Comparison of ENCODE assay signal across 15 cellular contexts in genomic region chr1:3995141-3995780, GRCh38.
DNase-seq lines count a peak whose midpoint lies in the region; ATAC-seq, FAIRE-seq and TF ChIP-seq lines count a peak whose summit lies in the region.
"Had no signal": no experiment of that assay in that cellular context is flagged by ENCODE, and none has a peak within 500 bp of the region (broad histone marks: within the 10 kb centered on the region; RNA-seq: fewer than 3 reads in every experiment).

No MANE protein-coding gene starts in this region.

- H3K9me3 ChIP-seq in heart right ventricle = peaks cover 0 to 10% (median 0%) of the 10 kb centered on the region in 11 donors
- H3K9me3 ChIP-seq in kidney (ENCODE audit: control insufficient read depth in 1 of 2, low read length in 2 of 2) = peaks cover 0 to 10% of the 10 kb centered on the region in 2 donors
- peaks cover 0 to 4% (median 0%) of the 10 kb centered on the region in 8 donors for H3K9me3 ChIP-seq in spleen
- no peaks in the 10 kb centered on the region for H3K9me3 ChIP-seq in BE2C
- H3K9me3 ChIP-seq: HAP-1 had no signal

- H3K27ac ChIP-seq in heart right ventricle (no peak overlapping the region), kidney (ENCODE audit: low read depth in 2 of 2, low read length in 2 of 2) (no peak overlapping the region), spleen (no peak overlapping the region)
- H3K27ac ChIP-seq: BLaER1 treated with 17β-estradiol and CSF1 and Interleukin-3, amounts not matched to agents 10 nM and 100 nM had no signal

- FAIRE-seq in kidney (lab: Jason Lieb, UNC) = no peak
- FAIRE-seq: HepG2 had no signal

- H3K9me3 Mint-ChIP-seq in activated CD8-positive, alpha-beta memory T cell treated with anti-CD3 and anti-CD28 coated beads, Interleukin-2, amount 10 ng/mL, durations not matched to agents 7 days and 5 days (ENCODE audit: low read depth) = peaks cover 4% of the 10 kb centered on the region
- H3K9me3 Mint-ChIP-seq: CD8-positive, alpha-beta T cell had no signal

- no peaks in the 10 kb centered on the region for H3K4me1 ChIP-seq in heart right ventricle
- no peaks in the 10 kb centered on the region for H3K4me1 ChIP-seq in kidney (ENCODE audit: control insufficient read depth in 1 of 2, insufficient read depth in 1 of 2, low read depth in 1 of 2, low read length in 2 of 2)
- no peaks in the 10 kb centered on the region for H3K4me1 ChIP-seq in spleen
- H3K4me1 ChIP-seq in BE2C = no peaks in the 10 kb centered on the region
- H3K4me1 ChIP-seq: HAP-1 had no signal

- H3K4me3 ChIP-seq in heart right ventricle = no peak overlapping the region
- no peak overlapping the region for H3K4me3 ChIP-seq in kidney (ENCODE audit: low read length in 2 of 2)
- no peak overlapping the region for H3K4me3 ChIP-seq in spleen
- H3K4me3 ChIP-seq in BE2C (ENCODE audit: low read depth, low read length) = no peak overlapping the region
- H3K4me3 ChIP-seq: BLaER1 treated with 17β-estradiol and CSF1 and Interleukin-3, amounts not matched to agents 10 nM and 100 nM; HAP-1 had no signal

- no peak overlapping the region for H3K4me3 Mint-ChIP-seq in activated CD8-positive, alpha-beta memory T cell treated with anti-CD3 and anti-CD28 coated beads, Interleukin-2, amount 10 ng/mL, durations not matched to agents 7 days and 5 days
- H3K4me3 Mint-ChIP-seq: CD8-positive, alpha-beta T cell had no signal

- peak; percentile 55 for DNase-seq in cardiac septum (ENCODE audit: low spot score)
- DNase-seq in heart right ventricle = no peak
- peak; percentile 60 for DNase-seq in kidney
- peak; percentile 53 for DNase-seq in spleen
- no peak for DNase-seq in BE2C
- no peak for DNase-seq in activated CD8-positive, alpha-beta memory T cell treated with anti-CD3 and anti-CD28 coated beads, Interleukin-2, amount 10 ng/mL, durations not matched to agents 7 days and 5 days
- no peak for DNase-seq in activated effector memory CD4-positive, alpha-beta T cell treated with anti-CD3 and anti-CD28 coated beads, Interleukin-2, amount 50 U/mL, for 16 hours
- DNase-seq: 8988T; Calu3; CD8-positive, alpha-beta T cell; DMS79 treated with DMSO at 0.1 percent for 48 hours; GF-D8 had no signal

- H3K36me3 ChIP-seq in heart right ventricle (no peaks in the 10 kb centered on the region), kidney (ENCODE audit: control insufficient read depth in 1 of 2, insufficient read depth in 2 of 2, low read length in 2 of 2) (no peaks in the 10 kb centered on the region), spleen (no peaks in the 10 kb centered on the region), BE2C (no peaks in the 10 kb centered on the region)
- H3K36me3 ChIP-seq: BLaER1 treated with 17β-estradiol and CSF1 and Interleukin-3, amounts not matched to agents 10 nM and 100 nM; HAP-1 had no signal

- no peak for TF ChIP-seq POLR2A in spleen (IDR thresholded peaks at IDR 0.05)

- TF ChIP-seq CTCF in heart right ventricle (IDR thresholded peaks at IDR 0.05) (no peak), kidney (IDR thresholded peaks at IDR 0.05; ENCODE audit: borderline replicate concordance, extremely low read depth, insufficient read depth) (no peak), spleen (IDR thresholded peaks at IDR 0.05 in 8 of 11, conservative IDR thresholded peaks at IDR 0.05 in 3 of 11) (no peak), BE2C (IDR thresholded peaks at IDR 0.05; ENCODE audit: low read depth, low read length) (no peak)

- no peak overlapping the region for H3K27ac Mint-ChIP-seq in activated CD8-positive, alpha-beta memory T cell treated with anti-CD3 and anti-CD28 coated beads, Interleukin-2, amount 10 ng/mL, durations not matched to agents 7 days and 5 days
- H3K27ac Mint-ChIP-seq: CD8-positive, alpha-beta T cell had no signal

- no peak for ATAC-seq in heart right ventricle
- no peak for ATAC-seq in activated CD8-positive, alpha-beta memory T cell treated with anti-CD3 and anti-CD28 coated beads, Interleukin-2, amount 10 ng/mL, durations not matched to agents 7 days and 5 days
- ATAC-seq: CD8-positive, alpha-beta T cell; HepG2 had no signal

- CTCF ChIA-PET in activated CD8-positive, alpha-beta memory T cell treated with anti-CD3 and anti-CD28 coated beads, Interleukin-2, amount 10 ng/mL, durations not matched to agents 7 days and 5 days (lab: Charles Lee) = no interaction called here

- H3K36me3 Mint-ChIP-seq in activated CD8-positive, alpha-beta memory T cell treated with anti-CD3 and anti-CD28 coated beads, Interleukin-2, amount 10 ng/mL, durations not matched to agents 7 days and 5 days = no peaks in the 10 kb centered on the region
- H3K36me3 Mint-ChIP-seq: CD8-positive, alpha-beta T cell had no signal

- H3K27me3 Mint-ChIP-seq in activated CD8-positive, alpha-beta memory T cell treated with anti-CD3 and anti-CD28 coated beads, Interleukin-2, amount 10 ng/mL, durations not matched to agents 7 days and 5 days = peaks cover 5% of the 10 kb centered on the region

- H3K9ac ChIP-seq in kidney (ENCODE audit: low read length in 2 of 2) = no peak overlapping the region
- H3K9ac ChIP-seq: BLaER1 treated with 17β-estradiol and CSF1 and Interleukin-3, amounts not matched to agents 10 nM and 100 nM had no signal

- WGBS in heart right ventricle, 2 donors = 76 to 81% methylated on average over 14 of the region's 14 CpGs
- 83 to 85% (median 83%) methylated on average over 8 to 14 of the region's 14 CpGs for whole genome bisulfite sequencing in spleen, 5 donors

- H3K4me1 Mint-ChIP-seq in activated CD8-positive, alpha-beta memory T cell treated with anti-CD3 and anti-CD28 coated beads, Interleukin-2, amount 10 ng/mL, durations not matched to agents 7 days and 5 days = no peaks in the 10 kb centered on the region

- H3K27me3 ChIP-seq in heart right ventricle = peaks cover 0 to 51% (median 30%) of the 10 kb centered on the region in 7 donors
- H3K27me3 ChIP-seq in spleen (replicated peaks in 1 of 7) = peaks cover 0 to 68% (median 18%) of the 10 kb centered on the region in 7 donors
- H3K27me3 ChIP-seq in BE2C = no peaks in the 10 kb centered on the region

- intact Hi-C loops in cardiac septum (cut with DNase I) = no loop called here
- intact Hi-C loops in heart right ventricle (cut with DNase I) = no loop called here
- intact Hi-C loops in kidney (cut with DNase I) = no loop called here
- intact Hi-C loops in spleen (cut with DNase I; ENCODE audit: low total_unique reads) = no loop called here

Comparison
In these comparisons a context has a peak if more than half of its experiments do, and no peak if none do; other contexts are left out.
1. DNase-seq: peak in cardiac septum (single experiment), kidney (single experiment) and spleen (single experiment); none in heart right ventricle (0 of 2), BE2C (single experiment), activated CD8-positive, alpha-beta memory T cell treated with anti-CD3 and anti-CD28 coated beads, Interleukin-2, amount 10 ng/mL, durations not matched to agents 7 days and 5 days (single experiment) and activated effector memory CD4-positive, alpha-beta T cell treated with anti-CD3 and anti-CD28 coated beads, Interleukin-2, amount 50 U/mL, for 16 hours (single experiment).